ENCODE assay signal across 1 cellular context in genomic region chr11:17063171-17064002, GRCh38.
TF ChIP-seq lines count a peak whose summit lies in the region.

No MANE protein-coding gene starts in this region.

TF ChIP-seq in GM23338, 12 proteins besides CTCF, POLR2A, EP300 and RAD21 (continued from another document):
- no peak for TF ChIP-seq STAT1 (IDR thresholded peaks at IDR 0.05; ENCODE audit: unreplicated experiment)
- TF ChIP-seq EZH2phosphoT487 (IDR thresholded peaks at IDR 0.05; ENCODE audit: unreplicated experiment) = no peak
